In genomic region chr9:2857564-2858198, GRCh38 we compare ENCODE assay signal across 8 cellular contexts. TPM values are rescaled to one million over a fixed set of nuclear protein-coding genes. Genes with fewer than 3 reads are reported as not detected.
DNase-seq lines count a peak whose midpoint lies in the region; ATAC-seq and TF ChIP-seq lines count a peak whose summit lies in the region.

No MANE protein-coding gene starts in this region.

- H3K4me1 ChIP-seq in IMR-90 (ENCODE audit: control insufficient read depth, insufficient read depth, low read length) (no peaks in the 10 kb centered on the region), neutrophil (ENCODE audit: control insufficient read depth in 1 of 2, insufficient read depth in 1 of 2, low read depth in 1 of 2, low read length in 1 of 2) (no peaks in the 10 kb centered on the region), thoracic aorta (ENCODE audit: control insufficient read depth in 1 of 2, low read depth in 2 of 2) (no peaks in the 10 kb centered on the region)

- H3K9me3 ChIP-seq in IMR-90 (ENCODE audit: control insufficient read depth, insufficient read depth, low read length) (no peaks in the 10 kb centered on the region), neutrophil (no peaks in the 10 kb centered on the region), thoracic aorta (no peaks in the 10 kb centered on the region)

- H3K4me2 ChIP-seq in IMR-90 (ENCODE audit: low read depth, low read length), result peak overlapping the region; percentile 83; the same call in 1 of the 2 replicates

- H2BK120ac ChIP-seq in IMR-90 (ENCODE audit: low read depth, low read length), result no peak overlapping the region

- DNase-seq in ELR (ENCODE audit: low read depth), result peak; percentile 75
- DNase-seq in IMR-90, result peak; percentile 66
- DNase-seq in OCI-M2 (lab: John Stamatoyannopoulos, UW; ENCODE audit: unreplicated experiment), result peak; percentile 14
- DNase-seq in activated T-cell treated with anti-CD3 and anti-CD28 coated beads, Interleukin-2, amount 50 U/mL, for 24 hours, result peak; percentile 52
- peak; percentile 84 for DNase-seq in fibroblast of peridontal ligament (ENCODE audit: extremely low read depth)
- DNase-seq in thoracic aorta (ENCODE audit: low spot score), result no peak

- H3K4ac ChIP-seq in IMR-90 (ENCODE audit: low read depth, low read length), result no peak overlapping the region

- peak; percentile 77 for TF ChIP-seq RAD21 in IMR-90 (IDR thresholded peaks at IDR 0.05; ENCODE audit: low read length)

- H3K27ac ChIP-seq in IMR-90 (ENCODE audit: insufficient read depth, low read length) (no peak overlapping the region), neutrophil (no peak overlapping the region), thoracic aorta (no peak overlapping the region)

- H4K5ac ChIP-seq in IMR-90 (ENCODE audit: low read depth, low read length), result no peak overlapping the region

- H3K23ac ChIP-seq in IMR-90 (ENCODE audit: low read depth, low read length), result no peak overlapping the region

- peaks cover 48% of the 10 kb centered on the region for H3K27me3 Mint-ChIP-seq in activated T-cell treated with anti-CD3 and anti-CD28 coated beads, Interleukin-2, amount 50 U/mL, for 24 hours

- H3K4me1 Mint-ChIP-seq in activated T-cell treated with anti-CD3 and anti-CD28 coated beads, Interleukin-2, amount 50 U/mL, for 24 hours (ENCODE audit: low read depth), result peaks cover 4% of the 10 kb centered on the region

- POLR2A ChIA-PET in IMR-90 (lab: Charles Lee; ENCODE audit: unreplicated experiment), result no interaction called here

- no peak overlapping the region for H2BK15ac ChIP-seq in IMR-90 (ENCODE audit: low read depth, low read length)

- no peaks in the 10 kb centered on the region for H3K9me1 ChIP-seq in IMR-90 (ENCODE audit: insufficient read depth, low read length)

- no peaks in the 10 kb centered on the region for H3K79me1 ChIP-seq in IMR-90 (ENCODE audit: low read depth in 1 of 2, low read length in 2 of 2)

- no peak overlapping the region for H4K8ac ChIP-seq in IMR-90 (ENCODE audit: low read depth in 2 of 2, low read length in 2 of 2)

- no peak overlapping the region for H3K27ac Mint-ChIP-seq in activated T-cell treated with anti-CD3 and anti-CD28 coated beads, Interleukin-2, amount 50 U/mL, for 24 hours

- no peak overlapping the region for H2BK20ac ChIP-seq in IMR-90 (ENCODE audit: low read depth, low read length)

- BruUV-seq in IMR-90 (replicated peaks; lab: Mats Ljungman, UMichigan), result no TSS peak

- no peak overlapping the region for H4K91ac ChIP-seq in IMR-90 (ENCODE audit: insufficient read depth, low read depth, low read length)

- H3K4me3 ChIP-seq in IMR-90 (ENCODE audit: insufficient read depth, low read depth, low read length) (no peak overlapping the region), neutrophil (ENCODE audit: low read depth in 1 of 2, low read length in 1 of 2) (no peak overlapping the region), thoracic aorta (no peak overlapping the region)

- dilution Hi-C loops in IMR-90 (cut with HindIII; ENCODE audit: low sequenced_read_pairs, unreplicated experiment), result no loop called here

- H3K18ac ChIP-seq in IMR-90 (ENCODE audit: low read depth, low read length), result no peak overlapping the region

- ATAC-seq in GM21717 (IDR thresholded peaks at IDR 0.05; ENCODE audit: unreplicated experiment) (peak; percentile 93), IMR-90 (ENCODE audit: low read depth) (peak; percentile 97), thoracic aorta (ENCODE audit: insufficient number of reproducible peaks, low FRiP score, low read depth) (peak; percentile 83)

- TF ChIP-seq POLR2A in IMR-90 (IDR thresholded peaks at IDR 0.05; ENCODE audit: low read depth, low read length), result no peak

- H3K4me3 Mint-ChIP-seq in activated T-cell treated with anti-CD3 and anti-CD28 coated beads, Interleukin-2, amount 50 U/mL, for 24 hours, result no peak overlapping the region

- no peak overlapping the region for H2AK9ac ChIP-seq in IMR-90 (replicated peaks; ENCODE audit: low read depth, low read length, poor library complexity)

- intact Hi-C loops in IMR-90 (cut with micrococcal nuclease), result loop anchor here (1.0 to 5.0 kb wide), 4 partner anchors 583 to 1518 kb away; no protein-coding TSS in a partner anchor

- H3K9ac ChIP-seq in IMR-90 (ENCODE audit: low read depth, low read length), result no peak overlapping the region

- H2BK5ac ChIP-seq in IMR-90 (ENCODE audit: low read depth, low read length, poor library complexity, severe bottlenecking), result no peak overlapping the region

- H3K14ac ChIP-seq in IMR-90 (replicated peaks; ENCODE audit: low read depth, low read length), result no peak overlapping the region

- CTCF ChIA-PET in IMR-90 (lab: Yijun Ruan, JAX), result interaction anchor here (0.6 to 2.0 kb wide), 10 partner anchors 8 to 1518 kb away, joined by 3 to 5 read pairs (median 3); partner anchors contain the start of gene PUM3

- in situ Hi-C loops in IMR-90 (cut with MboI; ENCODE audit: low sequenced_read_pairs), result loop anchor here (10.0 to 25.0 kb wide), 2 partner anchors 680 to 1517 kb away; partner anchors contain the start of gene RFX3

- peaks cover 13% of the 10 kb centered on the region for H3K27me3 ChIP-seq in IMR-90 (ENCODE audit: control insufficient read depth, insufficient read depth, low read length)
- H3K27me3 ChIP-seq in neutrophil, result peaks cover 26% of the 10 kb centered on the region
- no peaks in the 10 kb centered on the region for H3K27me3 ChIP-seq in thoracic aorta (replicated peaks; ENCODE audit: insufficient read depth)

- TF ChIP-seq CTCF in IMR-90 (conservative IDR thresholded peaks at IDR 0.05; ENCODE audit: low read depth, low read length) (peak; percentile 90), neutrophil (IDR thresholded peaks at IDR 0.05) (peak; percentile 23), thoracic aorta (IDR thresholded peaks at IDR 0.05) (peak; percentile 70)

- H2AK5ac ChIP-seq in IMR-90 (ENCODE audit: low read depth, low read length), result no peak overlapping the region

- H3K56ac ChIP-seq in IMR-90 (ENCODE audit: extremely low read depth, insufficient read depth, low read length), result no peak overlapping the region

- no CpG with 5 or more reads among the region's 8 CpGs for WGBS in IMR-90 (ENCODE audit: extremely low coverage in 2 of 2, insufficient read length in 1 of 2), 2 experiments

- H2AFZ ChIP-seq in IMR-90 (replicated peaks; ENCODE audit: low read length, poor library complexity), result no peak overlapping the region

- no peaks in the 10 kb centered on the region for H3K36me3 Mint-ChIP-seq in activated T-cell treated with anti-CD3 and anti-CD28 coated beads, Interleukin-2, amount 50 U/mL, for 24 hours (ENCODE audit: low read depth)

- H3K9me3 Mint-ChIP-seq in activated T-cell treated with anti-CD3 and anti-CD28 coated beads, Interleukin-2, amount 50 U/mL, for 24 hours, result no peaks in the 10 kb centered on the region

- H3K36me3 ChIP-seq in IMR-90 (ENCODE audit: control insufficient read depth, insufficient read depth, low read length) (no peaks in the 10 kb centered on the region), neutrophil (no peaks in the 10 kb centered on the region), thoracic aorta (no peaks in the 10 kb centered on the region)

- H4K20me1 ChIP-seq in IMR-90 (ENCODE audit: insufficient read depth, low read length), result no peaks in the 10 kb centered on the region

TF ChIP-seq in IMR-90, 13 proteins besides CTCF, POLR2A, EP300 and RAD21:
- no peak for TF ChIP-seq MAFK (IDR thresholded peaks at IDR 0.05; ENCODE audit: low read depth, low read length)
- TF ChIP-seq MAZ (IDR thresholded peaks at IDR 0.05; ENCODE audit: borderline replicate concordance, low read depth, low read length), result no peak
- TF ChIP-seq SMC3 (IDR thresholded peaks at IDR 0.05; ENCODE audit: low read depth, low read length), result peak; percentile 80
- no peak for TF ChIP-seq FOS (IDR thresholded peaks at IDR 0.05; ENCODE audit: low read depth, low read length)
- no peak for TF ChIP-seq USF2 (IDR thresholded peaks at IDR 0.05; ENCODE audit: low read depth, low read length)
- no peak for TF ChIP-seq CHD1 (IDR thresholded peaks at IDR 0.05; ENCODE audit: low read depth, low read length)
- no peak for TF ChIP-seq RFX5 (IDR thresholded peaks at IDR 0.05; ENCODE audit: low read depth, low read length)
- no peak for TF ChIP-seq MXI1 (IDR thresholded peaks at IDR 0.05; ENCODE audit: borderline replicate concordance, low read depth, low read length)
- TF ChIP-seq NFE2L2 (IDR thresholded peaks at IDR 0.05; ENCODE audit: low read depth, low read length), result no peak
- no peak for TF ChIP-seq ELK1 (IDR thresholded peaks at IDR 0.05; ENCODE audit: borderline replicate concordance, low read depth, low read length)
- TF ChIP-seq RCOR1 (IDR thresholded peaks at IDR 0.05; ENCODE audit: insufficient replicate concordance, low read length), result no peak
- no peak for TF ChIP-seq BHLHE40 (IDR thresholded peaks at IDR 0.05; ENCODE audit: low read depth, low read length)
- peak; percentile 42; the same call in 1 of the 2 replicates for TF ChIP-seq CEBPB (IDR thresholded peaks at IDR 0.05; ENCODE audit: low read depth, low read length)

RNA-seq across cellular contexts. Expression of gene PUM3, which starts 13.8 kb away (rescaled TPM):
- total RNA-seq in IMR-90 (2012; rRNA removed) (55.6 and 81.1 TPM in 2 replicates), thoracic aorta (10 to 100 TPM; 12.0 to 50.6 TPM)
- polyA plus RNA-seq in IMR-90 (2012; rRNA removed), result 38.0 and 44.9 TPM in 2 replicates
- polyA plus RNA-seq in IMR-90 (2012; cell fraction: cytosol; rRNA removed), result 8.0 and 16.0 TPM in 2 replicates
- polyA plus RNA-seq in IMR-90 (2012; cell fraction: nucleus; rRNA removed; ENCODE audit: low replicate concordance), result 14.0 and 68.8 TPM in 2 replicates

Comparison
In these comparisons a context has a peak if more than half of its experiments do, and no peak if none do; other contexts are left out.
1. CTCF ChIP-seq: peak in every context shown above with its lines; median percentile 90 in IMR-90; 70 in thoracic aorta; 23 in neutrophil.